Comparison of ENCODE assay signal across 8 cellular contexts in the genomic region with DNA sequence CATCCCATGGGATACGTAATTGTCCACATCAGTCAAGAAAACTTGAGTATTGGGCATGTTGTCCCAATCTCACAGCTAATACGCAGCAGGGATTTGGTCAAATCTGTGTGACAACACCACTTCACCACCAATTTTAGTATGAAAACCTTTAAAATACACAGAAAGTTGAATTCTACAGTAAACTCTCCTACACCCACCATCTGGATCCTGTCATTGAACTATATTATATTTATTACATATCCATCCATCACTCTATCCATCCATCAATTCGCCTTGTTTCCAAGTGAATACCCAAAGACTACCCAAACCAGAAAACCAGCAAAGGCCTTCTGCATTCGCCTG. TPM values are rescaled to one million over a fixed set of nuclear protein-coding genes. Genes with fewer than 3 reads are reported as not detected.
DNase-seq lines count a peak whose midpoint lies in the region; ATAC-seq and TF ChIP-seq lines count a peak whose summit lies in the region.

No MANE protein-coding gene starts in this region.

- H3K27ac ChIP-seq in RWPE2 (ENCODE audit: poor library complexity, severe bottlenecking) (peak overlapping the region; percentile 48), esophagus muscularis mucosa (replicated peaks in 1 of 4) (peak overlapping the region; percentile 93 to 96 (median 96)), sigmoid colon (peak overlapping the region; percentile 88 to 95 (median 92))

- TF ChIP-seq EP300 in esophagus muscularis mucosa (IDR thresholded peaks at IDR 0.05), result no peak
- no peak for TF ChIP-seq EP300 in sigmoid colon (IDR thresholded peaks at IDR 0.05)

- intact Hi-C loops in esophagus muscularis mucosa (cut with DNase I), result loop anchor here (2.0 kb wide), 1 partner anchor 28 kb away; a partner anchor contains a TSS
- intact Hi-C loops in sigmoid colon (cut with DNase I), result no loop called here

- no peaks in the 10 kb centered on the region for H3K9me3 ChIP-seq in RWPE2 (ENCODE audit: severe bottlenecking)
- no peaks in the 10 kb centered on the region for H3K9me3 ChIP-seq in esophagus muscularis mucosa
- H3K9me3 ChIP-seq in sigmoid colon, result no peaks in the 10 kb centered on the region

- H3K4me3 ChIP-seq in GM12864 (ENCODE audit: low read depth, low read length) (peak overlapping the region; percentile 78; the same call in 1 of the 2 replicates), RWPE2 (ENCODE audit: severe bottlenecking) (peak overlapping the region; percentile 50), esophagus muscularis mucosa (peak overlapping the region; percentile 66 to 84 (median 80)), sigmoid colon (peak overlapping the region in 3 of 4 donors; percentile 61 to 97 (median 66))

- TF ChIP-seq CTCF in GM12864 (IDR thresholded peaks at IDR 0.05; ENCODE audit: low read depth, low read length, missing control alignments), result no peak
- TF ChIP-seq CTCF in RWPE2 (IDR thresholded peaks at IDR 0.05; ENCODE audit: poor library complexity, severe bottlenecking), result peak; percentile 59
- no peak for TF ChIP-seq CTCF in esophagus muscularis mucosa (IDR thresholded peaks at IDR 0.05)
- TF ChIP-seq CTCF in sigmoid colon (IDR thresholded peaks at IDR 0.05), result peak in 1 of 4 experiments; percentile 4

- ATAC-seq in RWPE2 (ENCODE audit: low read depth), result no peak
- no peak for ATAC-seq in GM18867 (IDR thresholded peaks at IDR 0.05; ENCODE audit: unreplicated experiment)
- no peak for ATAC-seq in GM19452 (IDR thresholded peaks at IDR 0.05; ENCODE audit: unreplicated experiment)

- TF ChIP-seq POLR2A in esophagus muscularis mucosa (IDR thresholded peaks at IDR 0.05; ENCODE audit: low read depth), result no peak
- no peak for TF ChIP-seq POLR2A in sigmoid colon (IDR thresholded peaks at IDR 0.05)

- H3K27me3 ChIP-seq in RWPE2 (ENCODE audit: insufficient read depth, poor library complexity, severe bottlenecking), result no peaks in the 10 kb centered on the region
- H3K27me3 ChIP-seq in esophagus muscularis mucosa, result no peaks in the 10 kb centered on the region
- H3K27me3 ChIP-seq in sigmoid colon, result no peaks in the 10 kb centered on the region

- DNase-seq in GM12864 (ENCODE audit: low read depth), result no peak
- no peak for DNase-seq in RWPE2 (ENCODE audit: low spot score)
- DNase-seq in esophagus muscularis mucosa (ENCODE audit: extremely low spot score), result no peak
- no peak for DNase-seq in sigmoid colon
- no peak for DNase-seq in amygdala (lab: John Stamatoyannopoulos, UW)
- no peak for DNase-seq in kidney glomerular epithelial cell (lab: John Stamatoyannopoulos, UW)

- 54% methylated on average over 4 of the region's 4 CpGs for WGBS in esophagus muscularis mucosa
- WGBS in sigmoid colon, 2 donors, result 36 to 55% methylated on average over 4 of the region's 4 CpGs

- H3K36me3 ChIP-seq in RWPE2 (ENCODE audit: low read depth) (no peaks in the 10 kb centered on the region), esophagus muscularis mucosa (no peaks in the 10 kb centered on the region), sigmoid colon (no peaks in the 10 kb centered on the region)

- H3K4me1 ChIP-seq in RWPE2 (ENCODE audit: insufficient read depth, poor library complexity, severe bottlenecking), result peaks cover 18% of the 10 kb centered on the region
- peaks cover 45 to 70% (median 60%) of the 10 kb centered on the region in 4 donors for H3K4me1 ChIP-seq in esophagus muscularis mucosa
- peaks cover 0 to 56% (median 46%) of the 10 kb centered on the region in 4 donors for H3K4me1 ChIP-seq in sigmoid colon

RNA-seq across cellular contexts. Expression of a gene that starts 0.8 kb away (rescaled TPM):
- total RNA-seq in esophagus muscularis mucosa (10 to 100 TPM; 13.3 to 15.0 (median 14.7) TPM), sigmoid colon (10 to 100 TPM; 19.9 to 26.7 (median 22.6) TPM)
- 1 to 10 TPM; 1.2 to 5.2 (median 3.6) TPM for polyA plus RNA-seq in sigmoid colon

RNA-seq across cellular contexts. Expression of a gene that starts 1.0 kb away (rescaled TPM):
- total RNA-seq in esophagus muscularis mucosa (10 to 100 TPM; 20.8 to 30.0 (median 26.5) TPM), sigmoid colon (10 to 100 TPM; 13.0 to 22.5 (median 19.7) TPM)
- polyA plus RNA-seq in sigmoid colon, result 1 to 10 TPM; 1.8 to 4.2 (median 2.3) TPM

RNA-seq across cellular contexts. Expression of a gene that starts 28.1 kb away (rescaled TPM):
- total RNA-seq in esophagus muscularis mucosa (1 to 10 TPM; 1.4 to 5.8 (median 2.1) TPM), sigmoid colon (1 to 10 TPM; 2.9 to 8.3 (median 4.6) TPM)
- under 1 TPM in 1 of 3 donors, not detected in 2; 0.85 TPM for polyA plus RNA-seq in sigmoid colon

RNA-seq across cellular contexts. Expression of a gene that starts 28.3 kb away (rescaled TPM):
- total RNA-seq in esophagus muscularis mucosa, result 10 to 100 TPM; 74.5 to 90.9 (median 75.7) TPM
- total RNA-seq in sigmoid colon, result 10 to 100 TPM; 62.6 to 86.1 (median 76.7) TPM
- 10 to 100 TPM; 25.1 to 25.2 (median 25.2) TPM for polyA plus RNA-seq in sigmoid colon
